Comparison of ENCODE assay signal across 12 cellular contexts in genomic region chr6:115932481-115932880, GRCh38.
DNase-seq lines count a peak whose midpoint lies in the region; ATAC-seq lines count a peak whose summit lies in the region.
"Had no signal": no experiment of that assay in that cellular context is flagged by ENCODE, and none has a peak within 500 bp of the region (broad histone marks: within the 10 kb centered on the region; RNA-seq: fewer than 3 reads in every experiment).

No MANE protein-coding gene starts in this region.

- DNase-seq in RPMI7951 (ENCODE audit: low read depth): peak; percentile 100
- DNase-seq in kidney tubule cell (ENCODE audit: low spot score): peak; percentile 92
- no peak for DNase-seq in DMS79 (lab: John Stamatoyannopoulos, UW)
- DNase-seq in NCI-H526 treated with DMSO at 0.1 percent for 48 hours (lab: John Stamatoyannopoulos, UW): no peak
- DNase-seq: adrenal gland, Caco-2, NCI-H510A, posterior cingulate gyrus had no signal

- ATAC-seq in GM18868 (IDR thresholded peaks at IDR 0.05; ENCODE audit: unreplicated experiment) (peak; percentile 80), HG02884 (IDR thresholded peaks at IDR 0.05; ENCODE audit: unreplicated experiment) (peak; percentile 79), GM21526 (IDR thresholded peaks at IDR 0.05; ENCODE audit: low FRiP score, unreplicated experiment) (no peak), GM18498 (IDR thresholded peaks at IDR 0.05; ENCODE audit: unreplicated experiment) (no peak)

Comparison
In these comparisons a context has a peak if more than half of its experiments do, and no peak if none do; other contexts are left out.
1. ATAC-seq: peak in GM18868 (single experiment) and HG02884 (single experiment); none in GM21526 (single experiment) and GM18498 (single experiment).
2. DNase-seq: peak in RPMI7951 (single experiment) and kidney tubule cell (single experiment); none in DMS79 (single experiment) and NCI-H526 treated with DMSO at 0.1 percent for 48 hours (single experiment).